In the genomic region with DNA sequence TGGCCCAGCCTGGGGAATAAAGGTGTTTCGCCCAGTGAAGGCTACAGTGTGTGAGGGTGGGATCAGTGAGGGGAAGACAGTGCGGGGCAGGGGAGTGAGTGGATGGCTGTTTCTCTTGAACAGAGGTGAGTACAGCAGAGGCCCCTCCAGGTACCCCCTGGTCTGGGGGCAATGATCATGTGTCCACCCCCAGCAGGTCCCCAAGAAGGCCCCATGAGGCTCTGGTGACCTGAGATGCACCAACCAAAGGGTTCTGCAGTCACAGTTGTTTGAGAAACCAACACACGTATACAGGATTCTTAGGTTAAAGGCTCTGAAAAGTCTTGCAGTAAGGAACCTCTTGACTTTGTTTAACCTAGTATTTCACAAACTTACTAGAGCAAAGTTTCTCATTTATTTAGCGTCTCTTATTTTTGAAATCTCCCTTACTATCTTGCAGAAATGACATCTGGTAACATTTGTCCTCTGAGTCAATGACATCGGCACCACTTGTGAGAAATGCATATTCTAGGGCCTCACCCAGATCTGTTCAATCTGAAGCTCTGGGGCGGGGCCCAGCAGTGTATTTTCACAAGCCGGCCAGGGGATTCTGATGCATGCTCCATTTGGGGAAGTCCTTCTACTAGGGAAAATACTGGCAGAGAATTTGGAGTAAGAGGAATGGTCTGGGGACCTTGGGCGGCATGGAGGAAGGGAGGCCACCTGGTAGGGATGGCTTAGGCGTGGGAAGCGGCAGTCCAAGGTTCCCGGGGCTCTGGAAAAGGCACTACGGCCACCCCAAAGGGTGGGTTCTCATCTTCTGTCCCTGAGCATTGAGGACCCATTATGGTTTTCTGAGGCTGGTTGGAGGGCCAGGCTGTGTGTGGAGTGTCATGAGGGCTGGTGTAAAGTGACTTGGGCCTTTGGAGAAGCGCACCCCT, we compare ENCODE assay signal across 1 cellular context.
TF ChIP-seq lines count a peak whose summit lies in the region.

No MANE protein-coding gene starts in this region.

TF ChIP-seq in GM12891, 5 proteins besides CTCF, POLR2A, EP300 and RAD21 (continued from another document):
- TF ChIP-seq PAX5 (IDR thresholded peaks at IDR 0.05; ENCODE audit: insufficient read depth, low read length, severe bottlenecking): no peak
- no peak for TF ChIP-seq POLR2AphosphoS5 (IDR thresholded peaks at IDR 0.05; ENCODE audit: low read depth, low read length)
- TF ChIP-seq SPI1 (IDR thresholded peaks at IDR 0.05; ENCODE audit: low read depth, low read length): no peak
